In genomic region chr22:50731811-50732624, GRCh38 we compare ENCODE assay signal across 9 cellular contexts. TPM values are rescaled to one million over a fixed set of nuclear protein-coding genes. Genes with fewer than 3 reads are reported as not detected.
DNase-seq lines count a peak whose midpoint lies in the region; ATAC-seq, FAIRE-seq and TF ChIP-seq lines count a peak whose summit lies in the region.
"Had no signal": no experiment of that assay in that cellular context is flagged by ENCODE, and none has a peak within 500 bp of the region (broad histone marks: within the 10 kb centered on the region; RNA-seq: fewer than 3 reads in every experiment).

No MANE protein-coding gene starts in this region.

- H3K4me2 ChIP-seq in OCI-LY3 (ENCODE audit: low read length), result peak overlapping the region; percentile 89

- H3K9ac ChIP-seq in OCI-LY3 (ENCODE audit: low read length), result peak overlapping the region; percentile 51; the same call in 1 of the 2 replicates

- H3K9me3 Mint-ChIP-seq in activated T-cell treated with anti-CD3 and anti-CD28 coated beads, Interleukin-2, amount 50 U/mL, for 24 hours, result no peaks in the 10 kb centered on the region

- WGBS in pancreas, 2 donors, result 24 to 26% methylated on average over 29 to 32 of the region's 32 CpGs

- no peak for FAIRE-seq in pancreas (lab: Jason Lieb, UNC)
- FAIRE-seq: G401.6 had no signal

- peaks cover 10% of the 10 kb centered on the region; the same call in 1 of the 2 replicates for H3K27me3 ChIP-seq in OCI-LY3 (ENCODE audit: low read depth, low read length)
- peaks cover 0 to 10% (median 0%) of the 10 kb centered on the region in 4 donors for H3K27me3 ChIP-seq in pancreas
- H3K27me3 ChIP-seq in upper lobe of right lung, result no peaks in the 10 kb centered on the region

- intact Hi-C loops in pancreas (cut with DNase I) (no loop called here), upper lobe of right lung (cut with DNase I) (no loop called here)

- ATAC-seq in pancreas (peak; percentile 84 to 95 (median 88)), upper lobe of right lung (peak; percentile 80)

- no peaks in the 10 kb centered on the region for H4K20me1 ChIP-seq in OCI-LY3 (ENCODE audit: insufficient read depth, low read length)

- DNase-seq in NK-92 treated with Interleukin-12 subunit alpha and Interleukin-12 subunit beta, amount 100 ng/mL, for 24 hours (lab: John Stamatoyannopoulos, UW), result peak; percentile 36
- no peak for DNase-seq in NK-92 (lab: John Stamatoyannopoulos, UW; ENCODE audit: unreplicated experiment)
- peak; percentile 60 for DNase-seq in activated T-cell treated with anti-CD3 and anti-CD28 coated beads, Interleukin-2, amount 50 U/mL, for 24 hours
- DNase-seq in fibroblast of pulmonary artery (ENCODE audit: low read depth), result peak; percentile 51
- peak in 5 of 6 donors; percentile 21 to 81 (median 53) for DNase-seq in pancreas
- peak; percentile 78 for DNase-seq in upper lobe of right lung
- no peak for DNase-seq in middle frontal gyrus (ENCODE audit: extremely low spot score, low spot score)

- H3K27ac ChIP-seq in OCI-LY3 (ENCODE audit: low read length), result no peak overlapping the region
- H3K27ac ChIP-seq in pancreas, result no peak overlapping the region
- no peak overlapping the region for H3K27ac ChIP-seq in upper lobe of right lung

- no peaks in the 10 kb centered on the region for H3K36me3 Mint-ChIP-seq in activated T-cell treated with anti-CD3 and anti-CD28 coated beads, Interleukin-2, amount 50 U/mL, for 24 hours (ENCODE audit: low read depth)

- H3K9me3 ChIP-seq in OCI-LY3 (ENCODE audit: insufficient read depth, low read length), result no peaks in the 10 kb centered on the region
- H3K9me3 ChIP-seq in pancreas, result no peaks in the 10 kb centered on the region
- H3K9me3 ChIP-seq in upper lobe of right lung, result no peaks in the 10 kb centered on the region

- peaks cover 2% of the 10 kb centered on the region for H3K4me1 Mint-ChIP-seq in activated T-cell treated with anti-CD3 and anti-CD28 coated beads, Interleukin-2, amount 50 U/mL, for 24 hours (ENCODE audit: low read depth)

- H3K79me2 ChIP-seq in OCI-LY3 (ENCODE audit: low read length), result no peaks in the 10 kb centered on the region

- peak; percentile 87 for TF ChIP-seq CTCF in OCI-LY3 (IDR thresholded peaks at IDR 0.05; ENCODE audit: low read depth, low read length)
- TF ChIP-seq CTCF in fibroblast of pulmonary artery (IDR thresholded peaks at IDR 0.05; ENCODE audit: low read length, missing control alignments), result peak; percentile 88
- TF ChIP-seq CTCF in pancreas (IDR thresholded peaks at IDR 0.05), result peak; percentile 52 to 68 (median 60)
- TF ChIP-seq CTCF in upper lobe of right lung (IDR thresholded peaks at IDR 0.05), result peak; percentile 77

- no peak overlapping the region for H3K4me3 Mint-ChIP-seq in activated T-cell treated with anti-CD3 and anti-CD28 coated beads, Interleukin-2, amount 50 U/mL, for 24 hours

- H3K27ac Mint-ChIP-seq in activated T-cell treated with anti-CD3 and anti-CD28 coated beads, Interleukin-2, amount 50 U/mL, for 24 hours, result no peak overlapping the region

- H3K4me1 ChIP-seq in OCI-LY3 (ENCODE audit: low read length), result peaks cover 9% of the 10 kb centered on the region
- no peaks in the 10 kb centered on the region for H3K4me1 ChIP-seq in pancreas
- H3K4me1 ChIP-seq in upper lobe of right lung, result peaks cover 16% of the 10 kb centered on the region

- H3K4me3 ChIP-seq in OCI-LY3 (ENCODE audit: low read length), result peak overlapping the region; percentile 65
- H3K4me3 ChIP-seq in fibroblast of pulmonary artery (replicated peaks; ENCODE audit: low read depth, low read length), result no peak overlapping the region
- no peak overlapping the region for H3K4me3 ChIP-seq in pancreas
- H3K4me3 ChIP-seq in upper lobe of right lung, result no peak overlapping the region

- H3K36me3 ChIP-seq in OCI-LY3 (replicated peaks; ENCODE audit: low read depth, low read length) (no peaks in the 10 kb centered on the region), pancreas (no peaks in the 10 kb centered on the region), upper lobe of right lung (no peaks in the 10 kb centered on the region)

- peak overlapping the region; percentile 100 for H2AFZ ChIP-seq in OCI-LY3 (ENCODE audit: low read depth, low read length)

- H3K27me3 Mint-ChIP-seq in activated T-cell treated with anti-CD3 and anti-CD28 coated beads, Interleukin-2, amount 50 U/mL, for 24 hours, result peaks cover 2% of the 10 kb centered on the region

RNA-seq across cellular contexts. Expression of gene ACR, which starts 6.0 kb away (rescaled TPM):
- total RNA-seq in pancreas, result under 1 TPM in 1 of 6 donors, not detected in 5; 0.40 TPM
- under 1 TPM; 0.34 to 0.92 TPM for polyA plus RNA-seq in pancreas
- 4.5 TPM for total RNA-seq in upper lobe of right lung

RNA-seq across cellular contexts. Expression of gene RABL2B, which starts 51.4 kb away (rescaled TPM):
- total RNA-seq in pancreas, result 10 to 100 TPM in 5 of 6 donors, 1 to 10 TPM in 1; 7.9 to 24.8 (median 13.3) TPM
- 10 to 100 TPM; 20.2 to 22.1 TPM for polyA plus RNA-seq in pancreas
- 27.0 TPM for total RNA-seq in upper lobe of right lung

RNA-seq across cellular contexts. Expression of gene SHANK3, which starts 59.4 kb away (rescaled TPM):
- total RNA-seq in pancreas, result 1 to 10 TPM; 2.7 to 6.1 (median 3.7) TPM
- polyA plus RNA-seq in pancreas, result 10 to 100 TPM; 18.7 to 18.9 TPM
- 59.9 TPM for total RNA-seq in upper lobe of right lung

Comparison
In these comparisons a context has a peak if more than half of its experiments do, and no peak if none do; other contexts are left out.
1. DNase-seq: peak in NK-92 treated with Interleukin-12 subunit alpha and Interleukin-12 subunit beta, amount 100 ng/mL, for 24 hours (single experiment), activated T-cell treated with anti-CD3 and anti-CD28 coated beads, Interleukin-2, amount 50 U/mL, for 24 hours (single experiment), fibroblast of pulmonary artery (single experiment), pancreas (5 of 6) and upper lobe of right lung (single experiment); none in NK-92 (single experiment) and middle frontal gyrus (single experiment).
2. Peak in every context shown above with its lines, with median percentiles within 50 percentile points of each other: CTCF ChIP-seq.